17 cellular contexts compared by ENCODE assay signal in the genomic region with DNA sequence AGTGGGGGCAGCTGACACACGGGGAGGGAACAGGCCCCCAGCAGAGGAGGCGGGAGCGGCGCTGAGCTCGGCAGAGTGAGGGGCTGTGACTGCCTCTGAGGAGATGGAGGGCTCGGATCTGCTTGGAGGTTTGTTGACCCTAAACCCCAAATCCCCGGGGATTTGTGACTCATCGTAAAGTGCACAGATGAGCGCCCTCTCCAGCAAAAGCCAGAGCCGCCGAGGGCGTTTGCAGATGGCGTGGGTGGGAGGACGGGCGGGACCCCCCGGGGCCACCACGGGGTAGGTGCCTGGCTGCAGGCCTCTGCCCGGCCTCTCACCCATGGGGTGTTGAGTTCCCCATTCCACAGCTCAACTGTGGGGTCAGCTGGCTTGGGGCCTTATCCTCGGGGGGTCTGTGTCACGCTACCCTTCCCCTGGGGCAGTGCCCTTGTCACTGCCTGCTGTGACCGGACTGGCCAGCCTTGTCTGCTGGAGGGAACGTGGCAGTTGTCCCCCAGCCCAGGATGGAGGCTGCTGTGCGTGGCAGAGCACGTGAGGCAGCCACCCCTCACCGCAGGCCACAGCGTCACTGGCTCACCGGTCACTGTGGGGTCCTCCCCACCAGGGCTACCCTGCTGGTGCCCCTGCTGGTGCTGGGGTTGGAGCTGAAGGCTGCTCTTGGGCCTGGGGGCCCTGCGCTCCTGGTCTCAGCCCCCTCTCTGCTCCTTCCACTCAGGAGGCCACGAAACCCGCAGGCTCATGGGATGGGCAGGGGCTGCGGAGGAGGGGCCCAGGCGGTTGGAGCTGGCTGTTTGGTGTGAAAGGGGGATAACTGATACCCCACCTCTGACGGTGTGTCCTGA. TPM values are rescaled to one million over a fixed set of nuclear protein-coding genes. Genes with fewer than 3 reads are reported as not detected.
"Had no signal": no experiment of that assay in that cellular context is flagged by ENCODE, and none has a peak within 500 bp of the region (broad histone marks: within the 10 kb centered on the region; RNA-seq: fewer than 3 reads in every experiment).

No MANE protein-coding gene starts in this region.

- H3K36me3 Mint-ChIP-seq: activated naive CD8-positive, alpha-beta T cell treated with anti-CD3 and anti-CD28 coated beads for 36 hours; immature natural killer cell; neural progenitor cell; stimulated activated effector memory CD8-positive, alpha-beta T cell treated with anti-CD3 and anti-CD28 coated beads, Interleukin-12 subunit alpha, Interleukin-12 subunit beta, amount 100 ng/mL, for 72 hours had no signal

- H3K27me3 Mint-ChIP-seq: activated CD4-positive, alpha-beta T cell treated with anti-CD3 and anti-CD28 coated beads, Interleukin-2, amount 10 ng/mL, durations not matched to agents 7 days and 5 days; activated naive CD8-positive, alpha-beta T cell treated with anti-CD3 and anti-CD28 coated beads for 36 hours had no signal

- H3K27ac ChIP-seq: brain microvascular endothelial cell, heart left ventricle, neural progenitor cell, pancreas, thoracic aorta, upper lobe of right lung had no signal

- ATAC-seq: stimulated activated effector memory CD8-positive, alpha-beta T cell treated with anti-CD3 and anti-CD28 coated beads, Interleukin-12 subunit alpha, Interleukin-12 subunit beta, amount 100 ng/mL, for 72 hours; upper lobe of right lung had no signal

- H3K27ac Mint-ChIP-seq: activated CD4-positive, alpha-beta T cell treated with anti-CD3 and anti-CD28 coated beads, Interleukin-2, amount 10 ng/mL, durations not matched to agents 7 days and 5 days; activated naive CD8-positive, alpha-beta T cell treated with anti-CD3 and anti-CD28 coated beads for 36 hours; immature natural killer cell; neural progenitor cell; stimulated activated effector memory CD8-positive, alpha-beta T cell treated with anti-CD3 and anti-CD28 coated beads, Interleukin-12 subunit alpha, Interleukin-12 subunit beta, amount 100 ng/mL, for 72 hours had no signal

- H3K36me3 ChIP-seq: brain microvascular endothelial cell, heart left ventricle, neural progenitor cell, pancreas, thoracic aorta, upper lobe of right lung had no signal

- H3K9me3 Mint-ChIP-seq: activated CD4-positive, alpha-beta T cell treated with anti-CD3 and anti-CD28 coated beads, Interleukin-2, amount 10 ng/mL, durations not matched to agents 7 days and 5 days; activated naive CD8-positive, alpha-beta T cell treated with anti-CD3 and anti-CD28 coated beads for 36 hours; immature natural killer cell; neural progenitor cell; stimulated activated effector memory CD8-positive, alpha-beta T cell treated with anti-CD3 and anti-CD28 coated beads, Interleukin-12 subunit alpha, Interleukin-12 subunit beta, amount 100 ng/mL, for 72 hours had no signal

- H3K4me1 Mint-ChIP-seq: activated CD4-positive, alpha-beta T cell treated with anti-CD3 and anti-CD28 coated beads, Interleukin-2, amount 10 ng/mL, durations not matched to agents 7 days and 5 days; activated naive CD8-positive, alpha-beta T cell treated with anti-CD3 and anti-CD28 coated beads for 36 hours; immature natural killer cell; stimulated activated effector memory CD8-positive, alpha-beta T cell treated with anti-CD3 and anti-CD28 coated beads, Interleukin-12 subunit alpha, Interleukin-12 subunit beta, amount 100 ng/mL, for 72 hours had no signal

- DNase-seq: activated CD4-positive, alpha-beta T cell treated with anti-CD3 and anti-CD28 coated beads, Interleukin-2, amount 10 ng/mL, durations not matched to agents 7 days and 5 days; activated CD8-positive, alpha-beta memory T cell treated with anti-CD3 and anti-CD28 coated beads for 24 hours; activated naive CD8-positive, alpha-beta T cell treated with anti-CD3 and anti-CD28 coated beads for 36 hours; anterior cingulate cortex; brain microvascular endothelial cell; cortex of kidney; effector memory CD4-positive, alpha-beta T cell; immature natural killer cell; midbrain; upper lobe of right lung had no signal

- H3K4me1 ChIP-seq: heart left ventricle, neural progenitor cell, upper lobe of right lung had no signal

- H3K4me3 ChIP-seq: heart left ventricle, lung, neural progenitor cell, pancreas, thoracic aorta, upper lobe of right lung had no signal

- H3K9me3 ChIP-seq: heart left ventricle, pancreas, thoracic aorta, upper lobe of right lung had no signal

- H3K4me2 ChIP-seq: neural progenitor cell had no signal

- H3K4me3 Mint-ChIP-seq: activated CD4-positive, alpha-beta T cell treated with anti-CD3 and anti-CD28 coated beads, Interleukin-2, amount 10 ng/mL, durations not matched to agents 7 days and 5 days; activated naive CD8-positive, alpha-beta T cell treated with anti-CD3 and anti-CD28 coated beads for 36 hours; immature natural killer cell; neural progenitor cell; stimulated activated effector memory CD8-positive, alpha-beta T cell treated with anti-CD3 and anti-CD28 coated beads, Interleukin-12 subunit alpha, Interleukin-12 subunit beta, amount 100 ng/mL, for 72 hours had no signal

- H2AFZ ChIP-seq: neural progenitor cell had no signal

RNA-seq across cellular contexts. Expression of a gene that starts 13.3 kb away (rescaled TPM):
- total RNA-seq: activated CD4-positive, alpha-beta T cell treated with anti-CD3 and anti-CD28 coated beads, Interleukin-2, amount 10 ng/mL, durations not matched to agents 7 days and 5 days; T-helper 2 cell treated with Interferon-gamma antibody and Interleukin-4, amounts not matched to agents 100 ng/mL and 5 ng/mL, for 36 hours had no signal
